ENCODE assay signal across 19 cellular contexts in genomic region chr17:14086189-14086588, GRCh38.
"Had no signal": no experiment of that assay in that cellular context is flagged by ENCODE, and none has a peak within 500 bp of the region (broad histone marks: within the 10 kb centered on the region; RNA-seq: fewer than 3 reads in every experiment).

No MANE protein-coding gene starts in this region.

- H3K27me3 ChIP-seq: dorsolateral prefrontal cortex, gastrocnemius medialis, sigmoid colon, suprapubic skin, thyroid gland, upper lobe of right lung, vagina had no signal

- FAIRE-seq: keratinocyte had no signal

- ATAC-seq: esophagus mucosa; gastrocnemius medialis; left cardiac atrium; naive thymus-derived CD4-positive, alpha-beta T cell; stimulated activated naive CD8-positive, alpha-beta T cell treated with anti-CD3 and anti-CD28 coated beads, Interleukin-15, Interleukin-2, amounts not matched to agents 100 U/mL and 50 U/mL, for 24 hours; upper lobe of right lung had no signal

- H3K27me3 Mint-ChIP-seq: naive thymus-derived CD4-positive, alpha-beta T cell had no signal

- H3K27ac Mint-ChIP-seq: naive thymus-derived CD4-positive, alpha-beta T cell; nephron progenitor cell had no signal

- H3K27ac ChIP-seq: dorsolateral prefrontal cortex, gastrocnemius medialis, sigmoid colon, skin epidermis, suprapubic skin, thyroid gland, upper lobe of right lung, vagina had no signal

- H3K4me3 ChIP-seq: dorsolateral prefrontal cortex, gastrocnemius medialis, sigmoid colon, skin epidermis, suprapubic skin, thyroid gland, upper lobe of right lung, vagina had no signal

- H3K4me1 ChIP-seq: suprapubic skin, thyroid gland had no signal

- H3K36me3 ChIP-seq: gastrocnemius medialis, suprapubic skin, thyroid gland, upper lobe of right lung, vagina had no signal

- H3K9me3 ChIP-seq: gastrocnemius medialis, sigmoid colon, suprapubic skin, thyroid gland, upper lobe of right lung, vagina had no signal

- DNase-seq: cortex of kidney; dorsolateral prefrontal cortex; effector CD8-positive, alpha-beta T cell; gastrocnemius medialis; left cardiac atrium; mesendoderm; naive thymus-derived CD4-positive, alpha-beta T cell; nephron progenitor cell; sigmoid colon; stimulated activated CD4-positive, alpha-beta T cell treated with anti-CD3 and anti-CD28 coated beads, Interleukin-12 subunit alpha, Interleukin-12 subunit beta, amount 100 ng/mL, for 4 hours; stimulated activated CD4-positive, alpha-beta T cell treated with anti-CD3 and anti-CD28 coated beads, Interleukin-2, amount 100 ng/mL, for 48 hours; stimulated activated naive CD8-positive, alpha-beta T cell treated with anti-CD3 and anti-CD28 coated beads, Interleukin-15, Interleukin-2, amounts not matched to agents 100 U/mL and 50 U/mL, for 24 hours; thyroid gland; upper lobe of right lung had no signal

- H3K9me3 Mint-ChIP-seq: nephron progenitor cell had no signal

- H3K4me3 Mint-ChIP-seq: nephron progenitor cell had no signal
